7 cellular contexts compared by ENCODE assay signal in the genomic region with DNA sequence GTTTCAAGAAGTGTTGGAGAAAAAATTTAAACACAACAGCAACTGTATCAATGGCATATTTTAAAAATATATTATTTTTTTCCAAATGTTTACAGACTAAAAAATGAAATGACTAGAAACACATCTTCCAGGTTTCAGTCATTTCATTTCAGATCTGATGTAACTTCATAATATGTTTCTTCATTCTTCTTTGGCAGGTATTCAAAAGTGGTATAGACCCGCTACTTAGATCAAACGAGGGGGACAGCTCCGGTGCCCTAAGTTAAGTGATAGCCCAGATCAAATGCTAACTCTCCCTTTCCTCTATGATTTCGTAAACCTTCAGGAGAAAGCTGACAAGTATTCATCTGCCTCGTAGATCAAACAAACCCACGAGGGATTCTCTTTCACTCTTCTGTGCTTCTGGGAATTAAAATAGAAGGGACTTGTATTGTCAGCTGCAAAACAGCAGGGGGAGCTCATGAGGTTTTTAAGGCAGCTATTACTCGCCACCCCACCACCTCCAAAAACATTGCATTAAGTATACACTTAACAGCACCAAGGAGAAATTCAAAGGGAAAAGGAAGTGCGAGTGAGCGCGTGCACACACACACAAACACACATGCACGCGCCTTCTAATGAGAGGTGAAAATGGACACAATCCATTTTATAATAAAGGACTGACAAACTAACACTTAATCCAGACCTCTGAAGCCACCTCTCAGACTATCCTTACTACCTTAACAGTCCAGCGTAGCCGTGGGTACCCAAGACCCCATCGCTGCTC. TPM values are rescaled to one million over a fixed set of nuclear protein-coding genes. Genes with fewer than 3 reads are reported as not detected.
DNase-seq lines count a peak whose midpoint lies in the region; TF ChIP-seq lines count a peak whose summit lies in the region.

No MANE protein-coding gene starts in this region.

- in situ Hi-C loops in T47D (cut with HindIII; ENCODE audit: low pct_unique_long_range_greater_than_20kb, low sequenced_read_pairs), result no loop called here

- H3K4me3 ChIP-seq in H7 (ENCODE audit: insufficient read depth, low read depth, low read length) (no peak overlapping the region), kidney epithelial cell (ENCODE audit: low read depth, low read length) (no peak overlapping the region)

- DNase-seq in GDM1 (lab: John Stamatoyannopoulos, UW) (peak; percentile 10), H7 (peak; percentile 70), NCI-H1092 (lab: John Stamatoyannopoulos, UW) (peak; percentile 6), T-helper 9 cell (peak; percentile 18), T47D (ENCODE audit: low read depth in 1 of 2, low spot score in 1 of 2) (peak; percentile 39 to 70), kidney epithelial cell (ENCODE audit: low read depth) (peak; percentile 18)
- DNase-seq in stimulated activated CD4-positive, alpha-beta T cell treated with anti-CD3 and anti-CD28 coated beads, TNF-alpha, amount 100 ng/mL, for 48 hours (ENCODE audit: low read depth in 3 of 3), result peak in 2 of 3 donors; percentile 23 to 45

- H3K36me3 ChIP-seq in H7 (replicated peaks; ENCODE audit: control insufficient read depth, insufficient read depth, low read length) (no peaks in the 10 kb centered on the region), kidney epithelial cell (ENCODE audit: control insufficient read depth, insufficient read depth, low read length) (no peaks in the 10 kb centered on the region)

- H3K27me3 ChIP-seq in H7 (ENCODE audit: control insufficient read depth, insufficient read depth, low read length) (no peaks in the 10 kb centered on the region), kidney epithelial cell (ENCODE audit: control insufficient read depth, insufficient read depth, low read length) (no peaks in the 10 kb centered on the region)

- peak; percentile 78 for TF ChIP-seq CTCF in kidney epithelial cell (IDR thresholded peaks at IDR 0.05; ENCODE audit: insufficient read depth, low read length, poor library complexity, severe bottlenecking)

RNA-seq across cellular contexts. Expression of gene HELT, which starts 21.4 kb away (rescaled TPM):
- total RNA-seq in H7 (2014; rRNA removed; shearing (Covaris generic)), result 0.96 TPM in 1 of 2 replicates, not detected in the other
- total RNA-seq in kidney epithelial cell, result not detected in 2 replicates

Comparison
In these comparisons a context has a peak if more than half of its experiments do, and no peak if none do; other contexts are left out.
1. DNase-seq: peak in every context shown above with its lines; median percentile 70 in H7; 54 in T47D; 34 in stimulated activated CD4-positive, alpha-beta T cell treated with anti-CD3 and anti-CD28 coated beads, TNF-alpha, amount 100 ng/mL, for 48 hours; 18 in T-helper 9 cell; 18 in kidney epithelial cell; 10 in GDM1; 6 in NCI-H1092.